Comparison of ENCODE assay signal across 2 cellular contexts in genomic region chr20:49615401-49616153, GRCh38.
A peak's percentile ranks its signal among the peaks of the same experiment; 100 is the strongest.
TF ChIP-seq lines count a peak whose summit lies in the region.

No MANE protein-coding gene starts in this region.

TF ChIP-seq in HEK293, 187 proteins besides CTCF, POLR2A, EP300 and RAD21 (continued from another document):
- TF ChIP-seq ZNF692 (tag by site-specific recombination; IDR thresholded peaks at IDR 0.05) (peak; percentile 85), ZFP69B (tag by site-specific recombination; IDR thresholded peaks at IDR 0.05) (peak; percentile 89), ZNF514 (tag by site-specific recombination; IDR thresholded peaks at IDR 0.05) (no peak)

TF ChIP-seq in liver, 16 proteins besides CTCF, POLR2A, EP300 and RAD21 (continued from another document):
- TF ChIP-seq FOXA1 (IDR thresholded peaks at IDR 0.05) (peak; percentile 78), MAX (IDR thresholded peaks at IDR 0.05) (peak; percentile 96), GABPA (IDR thresholded peaks at IDR 0.05 in 1 of 2, conservative IDR thresholded peaks at IDR 0.05 in 1 of 2) (peak in 1 of 2 donors; percentile 29), NR2F2 (IDR thresholded peaks at IDR 0.05) (peak; percentile 71), JUND (IDR thresholded peaks at IDR 0.05) (peak; percentile 91 to 96), ATF3 (IDR thresholded peaks at IDR 0.05) (peak; percentile 88), ZBTB33 (IDR thresholded peaks at IDR 0.05) (peak; percentile 87), HNF4G (IDR thresholded peaks at IDR 0.05) (peak; percentile 76), SP1 (IDR thresholded peaks at IDR 0.05) (peak; percentile 87), RXRA (IDR thresholded peaks at IDR 0.05) (peak; percentile 95 to 99), YY1 (IDR thresholded peaks at IDR 0.05) (peak; percentile 76)
